9 cellular contexts compared by ENCODE assay signal in the genomic region with DNA sequence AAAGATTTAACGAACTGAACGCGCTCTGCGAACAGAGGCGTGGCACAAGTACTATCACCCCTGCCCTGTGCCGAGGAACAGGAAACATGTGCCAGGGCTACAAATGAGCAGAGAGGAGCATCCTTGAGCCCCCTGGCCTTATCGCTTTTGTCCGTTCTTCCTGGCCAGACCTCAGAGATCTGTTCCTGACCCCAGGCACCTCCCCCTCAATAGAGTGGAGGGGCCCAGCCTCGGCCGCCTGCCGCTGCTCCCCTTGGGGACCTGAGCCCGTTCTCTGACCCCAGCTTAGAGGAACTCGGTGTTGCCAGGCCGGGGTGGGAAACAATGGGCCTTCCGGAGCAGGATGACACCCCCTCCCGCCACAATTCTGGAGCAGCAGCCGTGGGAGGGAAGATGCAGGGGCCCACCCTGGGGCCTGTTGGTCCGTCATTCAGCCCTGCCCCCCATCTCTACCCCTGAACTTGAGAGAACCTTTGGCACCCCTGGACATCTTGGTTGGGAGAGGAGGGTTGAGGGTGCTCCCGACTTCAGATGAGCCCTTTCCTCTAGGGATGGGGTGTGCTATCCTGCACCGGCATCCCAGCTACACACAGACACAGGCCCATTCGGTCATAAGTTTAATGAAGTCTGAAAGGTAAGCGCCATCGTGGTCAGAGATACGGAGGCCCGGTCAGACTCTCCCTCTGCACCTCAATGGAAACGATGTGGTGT. TPM values are rescaled to one million over a fixed set of nuclear protein-coding genes. Genes with fewer than 3 reads are reported as not detected.
A peak's percentile ranks its signal among the peaks of the same experiment; 100 is the strongest.
DNase-seq lines count a peak whose midpoint lies in the region; ATAC-seq and TF ChIP-seq lines count a peak whose summit lies in the region.
"Had no signal": no experiment of that assay in that cellular context is flagged by ENCODE, and none has a peak within 500 bp of the region (broad histone marks: within the 10 kb centered on the region; RNA-seq: fewer than 3 reads in every experiment).

No MANE protein-coding gene starts in this region.

- peaks cover 29 to 41% of the 10 kb centered on the region in 2 donors for H3K36me3 Mint-ChIP-seq in stimulated activated naive B cell treated with anti-CD40 and anti-IgM and Interleukin-4, amounts not matched to agents 10 μg/mL and 1 μg/mL and 100 μg/mL, for 72 hours

- H3K27me3 ChIP-seq in A673 (replicated peaks; ENCODE audit: insufficient read depth, low read depth, low read length, poor library complexity), result no peaks in the 10 kb centered on the region
- no peaks in the 10 kb centered on the region for H3K27me3 ChIP-seq in GM23248 (replicated peaks; ENCODE audit: insufficient read depth)
- H3K27me3 ChIP-seq in esophagus (ENCODE audit: control insufficient read depth in 1 of 2, insufficient read depth in 2 of 2, low read length in 2 of 2), result no peaks in the 10 kb centered on the region
- no peaks in the 10 kb centered on the region for H3K27me3 ChIP-seq in neutrophil

- in situ Hi-C loops in GM23248 (cut with MboI), result loop anchor here (10.0 kb wide), 1 partner anchor 111 kb away; no protein-coding TSS in a partner anchor
- in situ Hi-C loops in ACHN (cut with HindIII; ENCODE audit: low pct_ligation_motif_present, low pct_unique_long_range_greater_than_20kb, low sequenced_read_pairs), result no loop called here

- no peaks in the 10 kb centered on the region for H4K20me1 ChIP-seq in GM23248 (ENCODE audit: insufficient read depth)

- H3K36me3 ChIP-seq in A673 (ENCODE audit: insufficient read depth, low read length, poor library complexity, severe bottlenecking), result peaks cover 26% of the 10 kb centered on the region
- H3K36me3 ChIP-seq in GM23248 (ENCODE audit: low read depth), result no peaks in the 10 kb centered on the region
- H3K36me3 ChIP-seq in esophagus (ENCODE audit: control insufficient read depth in 2 of 2, insufficient read depth in 2 of 2, low read length in 1 of 2), result peaks cover 0 to 18% of the 10 kb centered on the region in 2 donors
- H3K36me3 ChIP-seq in neutrophil, result peaks cover 54% of the 10 kb centered on the region

- intact Hi-C loops in A673 (cut with micrococcal nuclease; ENCODE audit: unreplicated experiment), result no loop called here

- peak overlapping the region; percentile 86 for H3K9ac ChIP-seq in GM23248

- DNase-seq in A673 (ENCODE audit: low spot score) (peak; percentile 63), GM23248 (peak; percentile 66), SW480 (ENCODE audit: low spot score) (peak; percentile 50), ACHN (no peak)
- DNase-seq in stimulated activated naive B cell treated with anti-CD40 and anti-IgM and Interleukin-4, amounts not matched to agents 10 μg/mL and 1 μg/mL and 100 μg/mL, for 72 hours, result no peak

- H3K9me3 ChIP-seq in A673 (ENCODE audit: low read depth, low read length, poor library complexity, severe bottlenecking), result no peaks in the 10 kb centered on the region
- no peaks in the 10 kb centered on the region for H3K9me3 ChIP-seq in GM23248 (ENCODE audit: low read depth)
- no peaks in the 10 kb centered on the region for H3K9me3 ChIP-seq in esophagus (ENCODE audit: control insufficient read depth in 2 of 2, insufficient read depth in 1 of 2, low read depth in 1 of 2, low read length in 1 of 2)
- H3K9me3 ChIP-seq in neutrophil, result peaks cover 6% of the 10 kb centered on the region

- POLR2A ChIA-PET in A673 (lab: Charles Lee; ENCODE audit: low non-redundant PET), result interaction anchor here (0.6 kb wide), 1 partner anchor 155 kb away, joined by 3 read pairs; no protein-coding TSS in a partner anchor

- no peak for ATAC-seq in GM19035 (IDR thresholded peaks at IDR 0.05; ENCODE audit: unreplicated experiment)
- ATAC-seq in stimulated activated naive B cell treated with anti-CD40 and anti-IgM and Interleukin-4, amounts not matched to agents 10 μg/mL and 1 μg/mL and 100 μg/mL, for 72 hours (replicated peaks), result no peak

- CTCF ChIA-PET in A673 (lab: Charles Lee), result interaction anchor here (0.6 to 2.0 kb wide), 5 partner anchors 14 to 201 kb away, joined by 4 to 8 read pairs (median 4); no protein-coding TSS in a partner anchor

- peak overlapping the region; percentile 93 for H3K4me2 ChIP-seq in GM23248 (ENCODE audit: unreplicated experiment)

- 2 to 3% methylated on average over 24 to 25 of the region's 26 CpGs for WGBS in GM23248 (ENCODE audit: low coverage in 1 of 2, low lambda C conversion rate in 2 of 2, missing lambda C conversion rate in 2 of 2), 2 experiments
- WGBS in esophagus, 2 donors, result 5 to 11% methylated on average over 26 of the region's 26 CpGs

- H3K9me3 Mint-ChIP-seq in stimulated activated naive B cell treated with anti-CD40 and anti-IgM and Interleukin-4, amounts not matched to agents 10 μg/mL and 1 μg/mL and 100 μg/mL, for 72 hours, result no peaks in the 10 kb centered on the region
- H3K9me3 Mint-ChIP-seq: nephron had no signal

- H3K4me3 Mint-ChIP-seq in stimulated activated naive B cell treated with anti-CD40 and anti-IgM and Interleukin-4, amounts not matched to agents 10 μg/mL and 1 μg/mL and 100 μg/mL, for 72 hours, result no peak overlapping the region
- H3K4me3 Mint-ChIP-seq: nephron had no signal

- no TSS peak for BruUV-seq in A673 (replicated peaks; lab: Mats Ljungman, UMichigan)

- no peak overlapping the region for H3K27ac Mint-ChIP-seq in stimulated activated naive B cell treated with anti-CD40 and anti-IgM and Interleukin-4, amounts not matched to agents 10 μg/mL and 1 μg/mL and 100 μg/mL, for 72 hours
- H3K27ac Mint-ChIP-seq: nephron had no signal

- H3K9me2 ChIP-seq in GM23248 (ENCODE audit: insufficient read depth), result no peaks in the 10 kb centered on the region

- H3F3A ChIP-seq in GM23248 (ENCODE audit: insufficient read depth), result peaks cover 29% of the 10 kb centered on the region; the same call in 1 of the 2 replicates

- peaks cover 15 to 27% of the 10 kb centered on the region in 2 donors for H3K4me1 Mint-ChIP-seq in stimulated activated naive B cell treated with anti-CD40 and anti-IgM and Interleukin-4, amounts not matched to agents 10 μg/mL and 1 μg/mL and 100 μg/mL, for 72 hours

- H3K27me3 Mint-ChIP-seq in stimulated activated naive B cell treated with anti-CD40 and anti-IgM and Interleukin-4, amounts not matched to agents 10 μg/mL and 1 μg/mL and 100 μg/mL, for 72 hours, result no peaks in the 10 kb centered on the region

- peak overlapping the region; percentile 84 for H2AFZ ChIP-seq in GM23248

- peaks cover 35% of the 10 kb centered on the region for H3K79me2 ChIP-seq in GM23248 (ENCODE audit: insufficient read depth)

- H3K4me3 ChIP-seq in A673 (ENCODE audit: low read depth, low read length, poor library complexity, severe bottlenecking) (peak overlapping the region; percentile 65), GM23248 (peak overlapping the region; percentile 80), esophagus (ENCODE audit: low read depth in 1 of 2, low read length in 2 of 2) (peak overlapping the region; percentile 56 to 82), neutrophil (ENCODE audit: low read depth in 1 of 2, low read length in 1 of 2) (peak overlapping the region; percentile 78 to 94)

- H3K27ac ChIP-seq in A673 (ENCODE audit: low read depth, low read length, poor library complexity, severe bottlenecking) (peak overlapping the region; percentile 93), GM23248 (peak overlapping the region; percentile 88), esophagus (ENCODE audit: low read depth in 2 of 2, low read length in 1 of 2) (peak overlapping the region; percentile 92 to 98), neutrophil (peak overlapping the region; percentile 98)

- TF ChIP-seq CTCF in A673 (conservative IDR thresholded peaks at IDR 0.05; ENCODE audit: low read depth, low read length) (no peak), neutrophil (IDR thresholded peaks at IDR 0.05) (no peak)

- H3K4me1 ChIP-seq in A673 (ENCODE audit: insufficient read depth, low read length, poor library complexity, severe bottlenecking), result peaks cover 18% of the 10 kb centered on the region
- H3K4me1 ChIP-seq in GM23248 (ENCODE audit: insufficient read depth), result 0 out of 2 replicates have a peak, but pooled peaks cover 17% of the 10 kb centered on the region
- peaks cover 10 to 30% of the 10 kb centered on the region in 2 donors for H3K4me1 ChIP-seq in esophagus (ENCODE audit: control insufficient read depth in 2 of 2, insufficient read depth in 2 of 2, low read length in 1 of 2)
- peaks cover 58 to 66% of the 10 kb centered on the region in 2 experiments for H3K4me1 ChIP-seq in neutrophil (ENCODE audit: control insufficient read depth in 1 of 2, insufficient read depth in 1 of 2, low read depth in 1 of 2, low read length in 1 of 2)

RNA-seq across cellular contexts. Expression of gene NAA38, which starts 1.1 kb away (rescaled TPM):
- total RNA-seq in A673 (2021), result 64.3 and 67.7 TPM in 2 replicates
- 70.4 and 71.5 TPM in 2 replicates for total RNA-seq in GM23248 (2014; rRNA removed; shearing (Covaris generic))
- polyA plus RNA-seq in GM23248 (2016; fragmentation: Nextera tagmentation; extraction: Ambion mirVana), result 185 and 196 TPM in 2 replicates
- 100 to 1,000 TPM; 108 to 122 TPM for polyA plus RNA-seq in esophagus

RNA-seq across cellular contexts. Expression of gene TMEM88, which starts 1.4 kb away (rescaled TPM):
- 1.7 and 3.0 TPM in 2 replicates for total RNA-seq in A673 (2021)
- not detected in 2 replicates for total RNA-seq in GM23248 (2014; rRNA removed; shearing (Covaris generic))
- polyA plus RNA-seq in GM23248 (2016; fragmentation: Nextera tagmentation; extraction: Ambion mirVana) (0.23 TPM in 1 of 2 replicates, not detected in the other), esophagus (1 to 10 TPM; 8.7 to 9.7 TPM)

RNA-seq across cellular contexts. Expression of gene CYB5D1, which starts 1.6 kb away (rescaled TPM):
- total RNA-seq in A673 (2021), result 16.9 and 18.7 TPM in 2 replicates
- total RNA-seq in GM23248 (2014; rRNA removed; shearing (Covaris generic)), result 11.0 and 20.6 TPM in 2 replicates
- 8.6 and 9.9 TPM in 2 replicates for polyA plus RNA-seq in GM23248 (2016; fragmentation: Nextera tagmentation; extraction: Ambion mirVana)
- 1 to 10 TPM; 4.7 to 6.3 TPM for polyA plus RNA-seq in esophagus

RNA-seq across cellular contexts. Expression of gene KDM6B, which starts 22.2 kb away (rescaled TPM):
- total RNA-seq in A673 (2021), result 46.8 and 51.1 TPM in 2 replicates
- total RNA-seq in GM23248 (2014; rRNA removed; shearing (Covaris generic)), result 0.76 and 1.3 TPM in 2 replicates
- 1.6 and 2.3 TPM in 2 replicates for polyA plus RNA-seq in GM23248 (2016; fragmentation: Nextera tagmentation; extraction: Ambion mirVana)
- 1 to 10 TPM; 5.2 to 9.0 TPM for polyA plus RNA-seq in esophagus

RNA-seq across cellular contexts. Expression of gene CHD3, which starts 32.4 kb away (rescaled TPM):
- 249 and 264 TPM in 2 replicates for total RNA-seq in A673 (2021)
- 56.5 and 73.6 TPM in 2 replicates for total RNA-seq in GM23248 (2014; rRNA removed; shearing (Covaris generic))
- 14.0 and 16.0 TPM in 2 replicates for polyA plus RNA-seq in GM23248 (2016; fragmentation: Nextera tagmentation; extraction: Ambion mirVana)
- polyA plus RNA-seq in esophagus, result 10 to 100 TPM; 37.2 to 78.7 TPM

Comparison
In these comparisons a context has a peak if more than half of its experiments do, and no peak if none do; other contexts are left out.
1. DNase-seq: peak in A673 (single experiment), GM23248 (single experiment) and SW480 (single experiment); none in stimulated activated naive B cell treated with anti-CD40 and anti-IgM and Interleukin-4, amounts not matched to agents 10 μg/mL and 1 μg/mL and 100 μg/mL, for 72 hours (single experiment) and ACHN (single experiment).
2. Peak in every context shown above with its lines, with median percentiles within 50 percentile points of each other: H3K27ac ChIP-seq and H3K4me3 ChIP-seq.